Comparison of ENCODE assay signal across 20 cellular contexts in the genomic region with DNA sequence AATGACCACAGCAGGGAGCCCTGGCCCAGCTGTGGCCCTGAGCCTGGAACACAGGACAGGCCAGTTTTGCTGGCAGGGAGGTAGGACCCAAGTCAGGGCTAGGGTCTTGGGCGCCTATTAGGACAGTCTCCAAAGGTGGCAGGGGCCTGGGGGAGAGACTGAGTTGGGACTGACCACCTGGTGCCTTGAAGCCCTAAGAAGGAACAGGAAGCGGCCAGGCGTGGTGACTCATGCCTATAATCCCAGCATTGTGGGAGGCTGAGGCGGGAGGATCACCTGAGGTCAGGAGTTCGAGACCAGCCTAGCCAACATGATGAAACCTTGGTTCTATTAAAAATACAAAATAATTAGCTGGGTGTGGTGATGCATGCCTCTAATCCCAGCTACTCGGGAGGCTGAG.
"Had no signal": no experiment of that assay in that cellular context is flagged by ENCODE, and none has a peak within 500 bp of the region (broad histone marks: within the 10 kb centered on the region; RNA-seq: fewer than 3 reads in every experiment).

No MANE protein-coding gene starts in this region.

- H3K4me1 ChIP-seq: colonic mucosa, gastroesophageal sphincter, sigmoid colon had no signal

- H3K27ac Mint-ChIP-seq: immature natural killer cell, memory B cell, nephron had no signal

- H3K27ac ChIP-seq: colonic mucosa, esophagus squamous epithelium, gastroesophageal sphincter, left ventricle myocardium inferior, lower lobe of right lung, ovary, right atrium auricular region, sigmoid colon, skin epidermis had no signal

- FAIRE-seq: keratinocyte had no signal

- H3K4me1 Mint-ChIP-seq: nephron had no signal

- H3K4me3 Mint-ChIP-seq: immature natural killer cell, memory B cell, nephron had no signal

- H3K27me3 ChIP-seq: colonic mucosa, esophagus squamous epithelium, gastroesophageal sphincter, ovary, right atrium auricular region, sigmoid colon had no signal

- H3K9me3 ChIP-seq: colonic mucosa, esophagus squamous epithelium, gastroesophageal sphincter, left ventricle myocardium inferior, lower lobe of right lung, ovary, right atrium auricular region, sigmoid colon had no signal

- H3K9me3 Mint-ChIP-seq: immature natural killer cell had no signal

- H3K4me3 ChIP-seq: colonic mucosa, esophagus squamous epithelium, gastroesophageal sphincter, left ventricle myocardium inferior, lower lobe of right lung, ovary, right atrium auricular region, sigmoid colon, skin epidermis had no signal

- DNase-seq: colonic mucosa; dermis blood vessel endothelial cell; esophagus squamous epithelium; foreskin fibroblast; glutamatergic neuron; immature natural killer cell; left cardiac atrium; left ventricle myocardium inferior; lower lobe of right lung; midbrain; ovary; sigmoid colon; stimulated activated naive CD4-positive, alpha-beta T cell treated with Interleukin-2 at 50 U/mL for 16 hours; trophoblast cell had no signal

- H3K36me3 Mint-ChIP-seq: immature natural killer cell had no signal

- H3K36me3 ChIP-seq: colonic mucosa, esophagus squamous epithelium, gastroesophageal sphincter, left ventricle myocardium inferior, lower lobe of right lung, ovary, right atrium auricular region, sigmoid colon had no signal
